Comparison of ENCODE assay signal across 19 cellular contexts in the genomic region with DNA sequence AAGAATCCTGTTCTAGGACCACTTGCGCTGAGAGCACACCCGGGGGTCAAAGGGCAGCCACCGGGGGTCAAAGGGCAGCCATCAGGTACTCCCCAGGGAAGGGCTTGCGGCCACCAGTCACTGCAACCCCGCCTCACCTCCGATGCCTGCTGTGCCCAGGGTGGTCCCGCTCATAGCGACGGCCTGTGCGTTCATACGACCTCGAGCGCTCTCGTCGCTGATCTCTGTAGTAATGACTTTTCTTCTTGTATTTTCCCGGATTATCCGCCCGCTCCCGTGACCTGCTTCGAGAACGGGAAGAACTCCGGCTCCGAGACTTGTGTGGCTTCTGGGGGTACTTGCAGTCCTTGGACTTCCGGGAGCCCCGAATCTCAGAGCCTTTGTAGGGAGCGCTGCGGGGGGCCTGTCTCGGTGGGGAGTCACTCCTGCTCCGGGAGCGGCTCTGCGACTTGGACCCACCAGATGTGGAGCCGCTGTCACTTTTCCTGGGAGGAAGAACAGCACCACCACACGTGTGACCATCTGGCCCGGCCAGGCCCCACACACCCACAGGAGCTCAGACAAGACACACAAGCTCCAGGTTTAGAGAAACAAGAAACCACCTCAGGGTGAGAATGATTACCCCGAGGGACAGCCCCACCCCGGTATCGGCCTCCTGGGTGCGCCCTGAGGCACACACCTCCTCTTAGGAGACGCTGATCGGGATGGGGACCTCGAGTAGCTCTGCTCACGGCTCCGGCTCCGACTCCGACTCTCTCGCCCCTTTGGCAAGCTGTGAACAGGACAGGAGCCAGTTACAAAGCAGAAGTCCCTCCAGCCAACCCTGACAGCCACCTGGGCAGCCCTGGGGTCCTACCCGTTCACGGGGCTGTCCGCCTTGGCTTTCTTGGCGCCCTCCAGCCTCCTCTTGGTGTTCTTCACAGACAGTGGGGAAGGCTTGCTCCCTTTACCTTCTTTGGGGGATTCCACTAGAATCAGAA. TPM values are rescaled to one million over a fixed set of nuclear protein-coding genes. Genes with fewer than 3 reads are reported as not detected.
DNase-seq lines count a peak whose midpoint lies in the region; ATAC-seq lines count a peak whose summit lies in the region.
"Had no signal": no experiment of that assay in that cellular context is flagged by ENCODE, and none has a peak within 500 bp of the region (broad histone marks: within the 10 kb centered on the region; RNA-seq: fewer than 3 reads in every experiment).

No MANE protein-coding gene starts in this region.

- DNase-seq in left ventricle myocardium superior (peak; percentile 13), left cardiac atrium (no peak), left colon (no peak), NCI-H1105 treated with DMSO at 0.1 percent for 48 hours (lab: John Stamatoyannopoulos, UW) (no peak)
- DNase-seq: 8988T, COR-L47, DMS 273 treated with DMSO at 0.1 percent for 48 hours, DND-41, GM23248, KBM-7, NCI-H1105, NCI-H1694 had no signal

- intact Hi-C loops in left ventricle myocardium superior (cut with micrococcal nuclease), result no loop called here
- intact Hi-C loops in left cardiac atrium (cut with DNase I), result no loop called here
- intact Hi-C loops in left colon (cut with DNase I, micrococcal nuclease), result no loop called here

- no peak for ATAC-seq in left ventricle myocardium superior
- no peak for ATAC-seq in left cardiac atrium
- peak; percentile 13 for ATAC-seq in left colon
- ATAC-seq in GM19023 (IDR thresholded peaks at IDR 0.05; ENCODE audit: unreplicated experiment), result no peak
- no peak for ATAC-seq in HG02885 (IDR thresholded peaks at IDR 0.05; ENCODE audit: poor library complexity, unreplicated experiment)
- ATAC-seq: HCT116, Panc1 had no signal

RNA-seq across cellular contexts. Expression of a gene that starts 11.7 kb away (rescaled TPM):
- 61.0 TPM for total RNA-seq in left ventricle myocardium superior
- total RNA-seq in left cardiac atrium, result 10 to 100 TPM; 56.0 to 89.0 TPM
- 100 to 1,000 TPM; 115 to 129 TPM for total RNA-seq in left colon

RNA-seq across cellular contexts. Expression of a gene that starts 12.4 kb away (rescaled TPM):
- 268 TPM for total RNA-seq in left ventricle myocardium superior
- 100 to 1,000 TPM; 184 to 199 TPM for total RNA-seq in left cardiac atrium
- total RNA-seq in left colon, result 100 to 1,000 TPM; 175 to 212 TPM

RNA-seq across cellular contexts. Expression of a gene that starts 19.7 kb away (rescaled TPM):
- 155 TPM for total RNA-seq in left ventricle myocardium superior
- total RNA-seq in left cardiac atrium, result 100 to 1,000 TPM; 112 to 134 TPM
- total RNA-seq in left colon, result 10 to 100 TPM; 82.1 to 96.7 TPM

RNA-seq across cellular contexts. Expression of a gene that starts 29.0 kb away (rescaled TPM):
- total RNA-seq in left ventricle myocardium superior, result 16.8 TPM
- total RNA-seq in left cardiac atrium, result 10 to 100 TPM; 38.3 to 44.3 TPM
- 10 to 100 TPM in 1 of 2 donors, 1 to 10 TPM in 1; 8.5 to 20.7 TPM for total RNA-seq in left colon
- total RNA-seq: B cell, NCI-H460, SK-MEL-5 had no signal

RNA-seq across cellular contexts. Expression of a gene that starts 33.7 kb away (rescaled TPM):
- total RNA-seq in left ventricle myocardium superior (2.1 TPM), left cardiac atrium (1 to 10 TPM; 2.2 to 3.0 TPM), left colon (1 to 10 TPM in 1 of 2 donors, under 1 TPM in 1; 0.76 to 2.7 TPM)
- total RNA-seq: B cell, SK-MEL-5 had no signal
